In genomic region chr3:46192939-46193338, GRCh38 we compare ENCODE assay signal across 27 cellular contexts. TPM values are rescaled to one million over a fixed set of nuclear protein-coding genes. Genes with fewer than 3 reads are reported as not detected.
"Had no signal": no experiment of that assay in that cellular context is flagged by ENCODE, and none has a peak within 500 bp of the region (broad histone marks: within the 10 kb centered on the region; RNA-seq: fewer than 3 reads in every experiment).

No MANE protein-coding gene starts in this region.

- H3K27ac ChIP-seq: KMS-11, RWPE1 had no signal

- DNase-seq: IMR-90; Kasumi-1; MM.1S; NCI-H1092 treated with DMSO at 0.1 percent for 48 hours; NCI-H1436 treated with DMSO at 0.1 percent for 48 hours; NCI-H1694; NCI-H187 treated with DMSO at 0.1 percent for 48 hours; NCI-H2029 treated with DMSO at 0.1 percent for 48 hours; NCI-H2171 treated with DMSO at 0.1 percent for 48 hours; NCI-H524 treated with DMSO at 0.1 percent for 48 hours; NCI-H69; NCI-H774; NK-92 treated with Interleukin-12 subunit alpha and Interleukin-12 subunit beta, amount 100 ng/mL, for 24 hours; SHP77; SK-N-SH; SW 1271; T-cell had no signal

- H3K9me3 ChIP-seq: SK-N-SH had no signal

- H3K27ac Mint-ChIP-seq: T-cell; T-helper 1 cell treated with Interleukin-12 subunit alpha and Interleukin-12 subunit beta and Interleukin-4 antibody, amounts not matched to agents 30 μg/mL and 1 μg/mL, for 36 hours had no signal

- H3K4me3 Mint-ChIP-seq: T-cell; T-helper 1 cell treated with Interleukin-12 subunit alpha and Interleukin-12 subunit beta and Interleukin-4 antibody, amounts not matched to agents 30 μg/mL and 1 μg/mL, for 36 hours had no signal

- ATAC-seq: HepG2, Panc1, PC-3, T-cell had no signal

- FAIRE-seq: HepG2 had no signal

RNA-seq across cellular contexts. Expression of gene CCR1, which starts 15.2 kb away (rescaled TPM):
- total RNA-seq: HepG2, IMR-90, OCI-LY7 had no signal
- polyA plus RNA-seq: HepG2, IMR-90, SK-N-SH had no signal

RNA-seq across cellular contexts. Expression of gene CCR3, which starts 49.3 kb away (rescaled TPM):
- total RNA-seq: HepG2, HT1080, IMR-90, NCI-H460, OCI-LY7, SK-MEL-5 had no signal
- polyA plus RNA-seq: HepG2, IMR-90, SK-N-SH had no signal
